Comparison of ENCODE assay signal across 12 cellular contexts in the genomic region with DNA sequence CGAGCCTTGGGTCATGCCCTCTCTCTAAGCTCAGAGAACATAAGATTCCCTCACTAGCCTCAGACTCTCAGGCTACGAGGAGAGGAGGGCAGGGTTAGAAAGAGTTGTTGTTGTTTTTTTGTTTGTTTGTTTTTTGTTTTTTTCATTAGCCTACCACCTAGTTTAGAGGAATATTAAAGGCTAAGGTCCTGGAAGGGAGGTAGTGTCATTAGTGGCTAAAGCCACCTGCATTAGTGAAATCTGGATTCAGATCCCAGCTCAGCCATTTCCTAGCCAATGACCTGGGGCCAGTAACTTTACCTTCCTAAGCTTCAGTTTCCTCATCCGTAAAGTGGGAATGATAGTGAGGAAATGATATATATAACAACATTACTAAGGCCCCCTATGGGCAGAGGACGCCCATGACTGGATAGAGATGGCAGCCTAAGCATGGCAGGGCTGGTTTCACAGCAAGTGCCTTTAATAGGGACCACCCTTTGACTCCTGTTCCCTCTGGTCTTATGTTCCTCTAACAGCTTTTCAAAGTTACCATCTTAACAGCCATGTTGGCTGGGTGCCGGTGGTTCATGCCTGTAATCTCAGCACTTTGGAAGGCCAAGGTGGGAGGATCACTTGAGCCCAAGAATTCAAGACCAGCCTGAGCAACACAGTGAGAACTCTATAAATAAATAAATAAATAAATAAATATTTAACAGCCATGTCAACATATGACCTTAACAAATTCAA. TPM values are rescaled to one million over a fixed set of nuclear protein-coding genes. Genes with fewer than 3 reads are reported as not detected.
A peak's percentile ranks its signal among the peaks of the same experiment; 100 is the strongest.
DNase-seq lines count a peak whose midpoint lies in the region; ATAC-seq and TF ChIP-seq lines count a peak whose summit lies in the region.
"Had no signal": no experiment of that assay in that cellular context is flagged by ENCODE, and none has a peak within 500 bp of the region (broad histone marks: within the 10 kb centered on the region; RNA-seq: fewer than 3 reads in every experiment).

No MANE protein-coding gene starts in this region.

- no peaks in the 10 kb centered on the region for H3K9me3 ChIP-seq in CD4-positive, CD25-positive, alpha-beta regulatory T cell (ENCODE audit: control insufficient read depth in 2 of 2, low read length in 2 of 2)
- no peaks in the 10 kb centered on the region for H3K9me3 ChIP-seq in body of pancreas
- H3K9me3 ChIP-seq: upper lobe of right lung had no signal

- H3K4me3 Mint-ChIP-seq in CD4-positive, CD25-positive, alpha-beta regulatory T cell = peak overlapping the region in 2 of 4 donors; percentile 12 to 82
- peak overlapping the region; percentile 77 for H3K4me3 Mint-ChIP-seq in neural crest cell

- 88 to 91% methylated on average over 5 of the region's 5 CpGs for WGBS in body of pancreas, 2 donors

- H3K27ac ChIP-seq in CD4-positive, CD25-positive, alpha-beta regulatory T cell (ENCODE audit: insufficient read depth, low read length, poor library complexity, severe bottlenecking) = no peak overlapping the region
- H3K27ac ChIP-seq in brain microvascular endothelial cell (no peak overlapping the region), body of pancreas (peak overlapping the region in 2 of 4 donors; percentile 98)
- H3K27ac ChIP-seq: upper lobe of right lung had no signal

- H3K4me3 ChIP-seq in CD4-positive, CD25-positive, alpha-beta regulatory T cell (ENCODE audit: low read depth, low read length) = no peak overlapping the region
- H3K4me3 ChIP-seq in H7 (ENCODE audit: insufficient read depth, low read depth, low read length) = no peak overlapping the region
- no peak overlapping the region for H3K4me3 ChIP-seq in brain microvascular endothelial cell (ENCODE audit: low read depth, low read length)
- no peak overlapping the region for H3K4me3 ChIP-seq in body of pancreas
- H3K4me3 ChIP-seq: upper lobe of right lung had no signal

- peak overlapping the region; percentile 0 to 89 (median 76) for H3K27ac Mint-ChIP-seq in CD4-positive, CD25-positive, alpha-beta regulatory T cell
- peak overlapping the region; percentile 15 for H3K27ac Mint-ChIP-seq in neural crest cell (ENCODE audit: unreplicated experiment)

- H3K4me1 Mint-ChIP-seq in CD4-positive, CD25-positive, alpha-beta regulatory T cell = peaks cover 17 to 40% (median 20%) of the 10 kb centered on the region in 4 donors
- H3K4me1 Mint-ChIP-seq in neural crest cell = peaks cover 45% of the 10 kb centered on the region

- TF ChIP-seq POLR2A in body of pancreas (IDR thresholded peaks at IDR 0.05) = no peak

- DNase-seq in CD4-positive, CD25-positive, alpha-beta regulatory T cell = no peak
- DNase-seq in H7 (peak; percentile 34), brain microvascular endothelial cell (no peak), neural crest cell (ENCODE audit: low read depth, low spot score) (no peak), body of pancreas (no peak), NCI-H1930 (lab: John Stamatoyannopoulos, UW) (no peak), NCI-H187 treated with DMSO at 0.1 percent for 48 hours (lab: John Stamatoyannopoulos, UW) (no peak), globus pallidus (ENCODE audit: low spot score) (no peak)
- DNase-seq: DMS 273 treated with DMSO at 0.1 percent for 48 hours; NCI-H1436 treated with DMSO at 0.1 percent for 48 hours; NK-92 treated with Interleukin-12 subunit alpha and Interleukin-12 subunit beta, amount 100 ng/mL, for 24 hours; upper lobe of right lung had no signal

- in situ Hi-C loops in brain microvascular endothelial cell (cut with HindIII; ENCODE audit: low pct_ligation_motif_present, low sequenced_read_pairs) = no loop called here

- peaks cover 24% of the 10 kb centered on the region for H3K4me1 ChIP-seq in CD4-positive, CD25-positive, alpha-beta regulatory T cell (ENCODE audit: control insufficient read depth, insufficient read depth, low read length, poor library complexity, severe bottlenecking)
- H3K4me1 ChIP-seq in body of pancreas = peaks cover 30% of the 10 kb centered on the region

- H3K36me3 Mint-ChIP-seq in CD4-positive, CD25-positive, alpha-beta regulatory T cell = peaks cover 20% of the 10 kb centered on the region
- peaks cover 4% of the 10 kb centered on the region for H3K36me3 Mint-ChIP-seq in neural crest cell (ENCODE audit: low read depth)

- no peak for ATAC-seq in CD4-positive, CD25-positive, alpha-beta regulatory T cell (ENCODE audit: low read depth in 2 of 2)
- ATAC-seq in body of pancreas = no peak
- ATAC-seq: upper lobe of right lung had no signal

- intact Hi-C loops in body of pancreas (cut with DNase I) = no loop called here

- no peaks in the 10 kb centered on the region for H3K27me3 ChIP-seq in CD4-positive, CD25-positive, alpha-beta regulatory T cell (ENCODE audit: control insufficient read depth, insufficient read depth, low read length)
- H3K27me3 ChIP-seq in H7 (ENCODE audit: control insufficient read depth, insufficient read depth, low read length) = peaks cover 5% of the 10 kb centered on the region; the same call in 1 of the 2 replicates
- H3K27me3 ChIP-seq in brain microvascular endothelial cell (replicated peaks) = no peaks in the 10 kb centered on the region
- no peaks in the 10 kb centered on the region for H3K27me3 ChIP-seq in body of pancreas
- H3K27me3 ChIP-seq: upper lobe of right lung had no signal

- no peaks in the 10 kb centered on the region for H3K27me3 Mint-ChIP-seq in CD4-positive, CD25-positive, alpha-beta regulatory T cell
- no peaks in the 10 kb centered on the region for H3K27me3 Mint-ChIP-seq in neural crest cell (ENCODE audit: low read depth)

- peaks cover 7% of the 10 kb centered on the region for H3K36me3 ChIP-seq in CD4-positive, CD25-positive, alpha-beta regulatory T cell (ENCODE audit: control insufficient read depth, insufficient read depth, low read length)
- H3K36me3 ChIP-seq in H7 (replicated peaks; ENCODE audit: control insufficient read depth, insufficient read depth, low read length) (peaks cover 6% of the 10 kb centered on the region), brain microvascular endothelial cell (replicated peaks) (peaks cover 28% of the 10 kb centered on the region), body of pancreas (replicated peaks in 1 of 2; ENCODE audit: insufficient read depth in 1 of 2, low read depth in 2 of 2) (no peaks in the 10 kb centered on the region)

- H3K9me3 Mint-ChIP-seq in CD4-positive, CD25-positive, alpha-beta regulatory T cell = no peaks in the 10 kb centered on the region
- H3K9me3 Mint-ChIP-seq in neural crest cell = no peaks in the 10 kb centered on the region

- peak; percentile 29 for TF ChIP-seq CTCF in brain microvascular endothelial cell (IDR thresholded peaks at IDR 0.05; ENCODE audit: low read depth, low read length, missing control alignments)
- TF ChIP-seq CTCF in neural crest cell (conservative IDR thresholded peaks at IDR 0.05) = no peak
- TF ChIP-seq CTCF in body of pancreas (IDR thresholded peaks at IDR 0.05) = no peak

RNA-seq across cellular contexts. Expression of a gene that starts 5.1 kb away (rescaled TPM):
- 403 TPM for total RNA-seq in CD4-positive, CD25-positive, alpha-beta regulatory T cell
- polyA plus RNA-seq in CD4-positive, CD25-positive, alpha-beta regulatory T cell = 100 to 1,000 TPM in 1 of 4 donors, 10 to 100 TPM in 3; 62.1 to 123 (median 76.6) TPM
- 54.2 and 123 TPM in 2 replicates for total RNA-seq in H7 (2014; rRNA removed; shearing (Covaris generic))
- 68.6 and 80.1 TPM in 2 replicates for total RNA-seq in neural crest cell
- 100 to 1,000 TPM; 238 to 269 TPM for total RNA-seq in body of pancreas
